In the genomic region with DNA sequence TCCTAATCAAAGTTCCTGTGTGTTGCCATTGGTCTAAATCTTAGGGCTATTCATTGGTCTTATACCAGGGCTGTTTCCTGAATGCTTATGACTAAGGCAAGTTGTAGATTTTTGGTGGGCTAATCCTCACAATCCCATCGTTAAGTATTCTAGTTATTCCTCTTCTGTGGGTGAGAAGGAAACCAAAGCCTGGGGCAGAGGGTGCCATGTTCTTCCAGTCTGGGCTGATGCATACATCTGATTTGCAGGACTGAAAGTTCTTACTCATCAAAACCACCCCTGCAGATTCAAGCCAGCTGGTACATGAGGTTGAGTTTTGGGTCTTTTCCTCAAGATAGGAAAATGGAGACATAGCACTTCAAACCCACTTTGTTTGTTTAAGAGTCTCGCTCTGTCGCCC, we compare ENCODE assay signal across 23 cellular contexts. TPM values are rescaled to one million over a fixed set of nuclear protein-coding genes. Genes with fewer than 3 reads are reported as not detected.
A peak's percentile ranks its signal among the peaks of the same experiment; 100 is the strongest.
DNase-seq lines count a peak whose midpoint lies in the region; ATAC-seq and TF ChIP-seq lines count a peak whose summit lies in the region.
"Had no signal": no experiment of that assay in that cellular context is flagged by ENCODE, and none has a peak within 500 bp of the region (broad histone marks: within the 10 kb centered on the region; RNA-seq: fewer than 3 reads in every experiment).

No MANE protein-coding gene starts in this region.

- intact Hi-C loops in activated CD4-positive, alpha-beta T cell treated with anti-CD3 and anti-CD28 coated beads for 36 hours (cut with DNase I, micrococcal nuclease) = loop anchor here in 1 of 2 experiments (1.0 kb wide), 1 partner anchor 109 kb away; no protein-coding TSS in a partner anchor
- intact Hi-C loops in breast epithelium (cut with DNase I; ENCODE audit: low total_unique reads) = no loop called here

- peaks cover 55% of the 10 kb centered on the region for H3K36me3 Mint-ChIP-seq in activated CD4-positive, alpha-beta T cell treated with anti-CD3 and anti-CD28 coated beads for 36 hours (ENCODE audit: low read depth)
- peaks cover 55% of the 10 kb centered on the region for H3K36me3 Mint-ChIP-seq in endodermal cell (ENCODE audit: low read depth)

- H3K27ac ChIP-seq in endodermal cell (ENCODE audit: low read depth, low read length) = no peak overlapping the region
- H3K27ac ChIP-seq in breast epithelium = no peak overlapping the region
- H3K27ac ChIP-seq: dorsolateral prefrontal cortex, heart left ventricle, PC-9, SJCRH30, upper lobe of right lung had no signal

- POLR2A ChIA-PET in activated CD4-positive, alpha-beta T cell treated with anti-CD3 and anti-CD28 coated beads for 36 hours (lab: Charles Lee) = interaction anchor here (0.8 to 1.0 kb wide), 2 partner anchors 24 to 37 kb away, joined by 3 read pairs; no protein-coding TSS in a partner anchor

- no peak overlapping the region for H3K4me3 ChIP-seq in endodermal cell (ENCODE audit: low read length)
- no peak overlapping the region for H3K4me3 ChIP-seq in breast epithelium
- H3K4me3 ChIP-seq: dorsolateral prefrontal cortex, heart left ventricle, PC-9, SJCRH30, upper lobe of right lung had no signal

- DNase-seq in activated CD4-positive, alpha-beta T cell treated with anti-CD3 and anti-CD28 coated beads for 36 hours = peak; percentile 43
- DNase-seq in activated CD4-positive, alpha-beta T cell treated with anti-CD3 and anti-CD28 coated beads, Interleukin-2, amount 50 U/mL, for 4 hours = no peak
- peak; percentile 26 for DNase-seq in stimulated activated CD4-positive, alpha-beta T cell treated with anti-CD3 and anti-CD28 coated beads, Interleukin-4, amount 100 ng/mL, for 24 hours
- DNase-seq in stimulated activated CD4-positive, alpha-beta T cell treated with anti-CD3 and anti-CD28 coated beads, Interleukin-2, amount 100 ng/mL, for 48 hours = no peak
- peak; percentile 38 for DNase-seq in endodermal cell
- no peak for DNase-seq in breast epithelium (ENCODE audit: low spot score in 2 of 2)
- no peak for DNase-seq in GM13977 (ENCODE audit: low spot score)
- DNase-seq: activated gamma-delta T cell; central memory CD4-positive, alpha-beta T cell; dorsolateral prefrontal cortex; GOT3; heart left ventricle; KBM-7; NCI-H1694 treated with DMSO at 0.1 percent for 48 hours; NCI-H226; PC-9; SJCRH30; upper lobe of right lung had no signal

- CTCF ChIA-PET in activated CD4-positive, alpha-beta T cell treated with anti-CD3 and anti-CD28 coated beads for 36 hours (lab: Charles Lee) = interaction anchor here (1.7 kb wide), 1 partner anchor 97 kb away, joined by 4 read pairs; no protein-coding TSS in a partner anchor

- no peak for TF ChIP-seq CTCF in endodermal cell (conservative IDR thresholded peaks at IDR 0.05)
- TF ChIP-seq CTCF in breast epithelium (IDR thresholded peaks at IDR 0.05) = no peak
- TF ChIP-seq CTCF in GM13977 (IDR thresholded peaks at IDR 0.05; ENCODE audit: extremely low read depth, insufficient read depth, missing control alignments) = no peak

- H3K27me3 Mint-ChIP-seq in activated CD4-positive, alpha-beta T cell treated with anti-CD3 and anti-CD28 coated beads for 36 hours = no peaks in the 10 kb centered on the region
- H3K27me3 Mint-ChIP-seq in endodermal cell (ENCODE audit: insufficient read depth) = no peaks in the 10 kb centered on the region
- H3K27me3 Mint-ChIP-seq: progenitor cell of endocrine pancreas had no signal

- H3K4me1 ChIP-seq in endodermal cell (ENCODE audit: control insufficient read depth, insufficient read depth, low read length) = no peaks in the 10 kb centered on the region
- no peaks in the 10 kb centered on the region for H3K4me1 ChIP-seq in breast epithelium
- H3K4me1 ChIP-seq: heart left ventricle, upper lobe of right lung had no signal

- H3K27ac Mint-ChIP-seq in activated CD4-positive, alpha-beta T cell treated with anti-CD3 and anti-CD28 coated beads for 36 hours = peak overlapping the region; percentile 43
- no peak overlapping the region for H3K27ac Mint-ChIP-seq in endodermal cell
- H3K27ac Mint-ChIP-seq: mesothelial cell of epicardium; progenitor cell of endocrine pancreas; T-helper 1 cell treated with Interleukin-12 subunit alpha and Interleukin-12 subunit beta and Interleukin-4 antibody, amounts not matched to agents 30 μg/mL and 1 μg/mL, for 36 hours had no signal

- H3K27me3 ChIP-seq in endodermal cell (ENCODE audit: control insufficient read depth, insufficient read depth, low read length, poor library complexity, severe bottlenecking) (no peaks in the 10 kb centered on the region), breast epithelium (no peaks in the 10 kb centered on the region)
- H3K27me3 ChIP-seq: dorsolateral prefrontal cortex, heart left ventricle, SJCRH30, upper lobe of right lung had no signal

- H3K9ac ChIP-seq in endodermal cell (ENCODE audit: extremely low read depth, low read length, poor library complexity, severe bottlenecking) = no peak overlapping the region

- TF ChIP-seq POLR2A in breast epithelium (IDR thresholded peaks at IDR 0.05) = no peak

- H3K9me3 ChIP-seq in endodermal cell (ENCODE audit: control insufficient read depth, low read length) = no peaks in the 10 kb centered on the region
- no peaks in the 10 kb centered on the region for H3K9me3 ChIP-seq in breast epithelium
- H3K9me3 ChIP-seq: heart left ventricle, SJCRH30, upper lobe of right lung had no signal

- peaks cover 56% of the 10 kb centered on the region for H3K36me3 ChIP-seq in endodermal cell (ENCODE audit: control insufficient read depth, insufficient read depth, low read length)
- peaks cover 4% of the 10 kb centered on the region for H3K36me3 ChIP-seq in breast epithelium

- 96 to 100% methylated on average over 3 of the region's 3 CpGs for WGBS in endodermal cell (ENCODE audit: insufficient coverage in 1 of 2, insufficient read length in 1 of 2), 2 experiments

- ATAC-seq in activated CD4-positive, alpha-beta T cell treated with anti-CD3 and anti-CD28 coated beads for 36 hours = peak; percentile 74
- no peak for ATAC-seq in GM18511 (IDR thresholded peaks at IDR 0.05; ENCODE audit: unreplicated experiment)
- ATAC-seq: upper lobe of right lung had no signal

- peaks cover 21% of the 10 kb centered on the region for H3K4me1 Mint-ChIP-seq in activated CD4-positive, alpha-beta T cell treated with anti-CD3 and anti-CD28 coated beads for 36 hours
- H3K4me1 Mint-ChIP-seq in endodermal cell = no peaks in the 10 kb centered on the region
- H3K4me1 Mint-ChIP-seq: mesothelial cell of epicardium, neural crest cell had no signal

- in situ Hi-C loops in GM13977 (cut with MboI; ENCODE audit: low pct_unique_long_range_greater_than_20kb, low sequenced_read_pairs, unreplicated experiment) = no loop called here

- no peak overlapping the region for H3K4me3 Mint-ChIP-seq in activated CD4-positive, alpha-beta T cell treated with anti-CD3 and anti-CD28 coated beads for 36 hours
- H3K4me3 Mint-ChIP-seq in endodermal cell = no peak overlapping the region
- H3K4me3 Mint-ChIP-seq: mesothelial cell of epicardium; neural crest cell; T-helper 1 cell treated with Interleukin-12 subunit alpha and Interleukin-12 subunit beta and Interleukin-4 antibody, amounts not matched to agents 30 μg/mL and 1 μg/mL, for 36 hours had no signal

- H3K9me3 Mint-ChIP-seq in activated CD4-positive, alpha-beta T cell treated with anti-CD3 and anti-CD28 coated beads for 36 hours (ENCODE audit: low read depth) = no peaks in the 10 kb centered on the region
- no peaks in the 10 kb centered on the region for H3K9me3 Mint-ChIP-seq in endodermal cell
- H3K9me3 Mint-ChIP-seq: mesothelial cell of epicardium; neural crest cell; T-helper 1 cell treated with Interleukin-12 subunit alpha and Interleukin-12 subunit beta and Interleukin-4 antibody, amounts not matched to agents 30 μg/mL and 1 μg/mL, for 36 hours had no signal

RNA-seq across cellular contexts. Expression of a gene that starts 25.7 kb away (rescaled TPM):
- 100 to 1,000 TPM; 201 to 283 TPM for total RNA-seq in activated CD4-positive, alpha-beta T cell treated with anti-CD3 and anti-CD28 coated beads for 36 hours
- total RNA-seq in endodermal cell = 100 to 1,000 TPM; 179 to 201 TPM
- 278 TPM for polyA plus RNA-seq in endodermal cell (2013, experiment 1 of 2)
- 253 TPM for polyA plus RNA-seq in endodermal cell (2013, experiment 2 of 2)
- total RNA-seq in breast epithelium = 100 to 1,000 TPM in 2 of 3 donors, 10 to 100 TPM in 1; 97.7 to 135 (median 106) TPM

RNA-seq across cellular contexts. Expression of a gene that starts 28.1 kb away (rescaled TPM):
- total RNA-seq in activated CD4-positive, alpha-beta T cell treated with anti-CD3 and anti-CD28 coated beads for 36 hours = 1 to 10 TPM; 4.4 to 4.7 TPM
- total RNA-seq in endodermal cell = 1 to 10 TPM; 8.8 to 9.5 TPM
- polyA plus RNA-seq in endodermal cell (2013, experiment 1 of 2) = 9.3 TPM
- polyA plus RNA-seq in endodermal cell (2013, experiment 2 of 2) = 7.7 TPM
- 10 to 100 TPM in 1 of 3 donors, 1 to 10 TPM in 2; 2.6 to 16.6 (median 7.6) TPM for total RNA-seq in breast epithelium

Comparison
In these comparisons a context has a peak if more than half of its experiments do, and no peak if none do; other contexts are left out.
1. DNase-seq: peak in activated CD4-positive, alpha-beta T cell treated with anti-CD3 and anti-CD28 coated beads for 36 hours (single experiment), stimulated activated CD4-positive, alpha-beta T cell treated with anti-CD3 and anti-CD28 coated beads, Interleukin-4, amount 100 ng/mL, for 24 hours (single experiment) and endodermal cell (single experiment); none in activated CD4-positive, alpha-beta T cell treated with anti-CD3 and anti-CD28 coated beads, Interleukin-2, amount 50 U/mL, for 4 hours (0 of 2), stimulated activated CD4-positive, alpha-beta T cell treated with anti-CD3 and anti-CD28 coated beads, Interleukin-2, amount 100 ng/mL, for 48 hours (0 of 2), breast epithelium (0 of 2) and GM13977 (single experiment).